ENCODE assay signal across 8 cellular contexts in the genomic region with DNA sequence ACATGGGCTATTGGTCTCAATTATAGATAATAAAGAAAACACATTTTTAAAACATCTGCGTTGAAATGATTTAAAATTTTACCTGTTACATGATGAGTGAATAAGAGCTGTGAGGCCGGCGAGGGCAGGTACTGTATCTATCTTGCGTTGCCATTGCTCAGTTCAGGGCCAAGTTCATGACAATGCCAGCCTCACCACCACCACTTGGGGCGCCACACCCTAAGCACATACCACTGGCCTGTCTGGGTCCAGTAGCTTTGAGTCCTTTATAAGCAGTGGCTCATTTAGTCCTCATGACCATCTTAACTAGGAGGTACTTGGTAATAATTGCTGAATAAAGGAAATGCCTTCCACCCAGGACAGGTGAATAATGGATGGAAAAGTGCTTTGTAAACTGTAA. TPM values are rescaled to one million over a fixed set of nuclear protein-coding genes. Genes with fewer than 3 reads are reported as not detected.
DNase-seq lines count a peak whose midpoint lies in the region; ATAC-seq and TF ChIP-seq lines count a peak whose summit lies in the region.

No MANE protein-coding gene starts in this region.

- no peak overlapping the region for H3K27ac Mint-ChIP-seq in activated naive CD8-positive, alpha-beta T cell treated with anti-CD3 and anti-CD28 coated beads, Interleukin-2, amount 50 U/mL, for 24 hours

- no peaks in the 10 kb centered on the region for H3K9me3 Mint-ChIP-seq in activated naive CD8-positive, alpha-beta T cell treated with anti-CD3 and anti-CD28 coated beads, Interleukin-2, amount 50 U/mL, for 24 hours

- no peak for TF ChIP-seq POLR2A in heart left ventricle (IDR thresholded peaks at IDR 0.05)

- no peaks in the 10 kb centered on the region for H3K27me3 ChIP-seq in heart left ventricle
- H3K27me3 ChIP-seq in lower lobe of right lung (ENCODE audit: low read depth) = no peaks in the 10 kb centered on the region

- no peaks in the 10 kb centered on the region for H3K36me3 Mint-ChIP-seq in activated naive CD8-positive, alpha-beta T cell treated with anti-CD3 and anti-CD28 coated beads, Interleukin-2, amount 50 U/mL, for 24 hours (ENCODE audit: low read depth)

- no peak for ATAC-seq in heart left ventricle
- ATAC-seq in Right ventricle myocardium inferior = no peak
- no peak for ATAC-seq in activated naive CD8-positive, alpha-beta T cell treated with anti-CD3 and anti-CD28 coated beads, Interleukin-2, amount 50 U/mL, for 24 hours
- ATAC-seq in lower lobe of right lung = peak; percentile 27 to 43
- no peak for ATAC-seq in GM21528 (IDR thresholded peaks at IDR 0.05; ENCODE audit: low FRiP score, unreplicated experiment)
- no peak for ATAC-seq in HG02870 (IDR thresholded peaks at IDR 0.05; ENCODE audit: unreplicated experiment)

- WGBS in heart left ventricle, 4 donors = 73 to 85% (median 78%) methylated on average over 5 of the region's 5 CpGs

- peaks cover 7% of the 10 kb centered on the region for H3K27me3 Mint-ChIP-seq in activated naive CD8-positive, alpha-beta T cell treated with anti-CD3 and anti-CD28 coated beads, Interleukin-2, amount 50 U/mL, for 24 hours

- no peaks in the 10 kb centered on the region for H3K36me3 ChIP-seq in heart left ventricle
- no peaks in the 10 kb centered on the region for H3K36me3 ChIP-seq in lower lobe of right lung

- H3K9me3 ChIP-seq in heart left ventricle (no peaks in the 10 kb centered on the region), lower lobe of right lung (no peaks in the 10 kb centered on the region)

- no peak for DNase-seq in heart left ventricle
- DNase-seq in Right ventricle myocardium inferior (ENCODE audit: missing footprints) = no peak
- DNase-seq in NCI-H526 (lab: John Stamatoyannopoulos, UW) = peak; percentile 27 to 57
- DNase-seq in activated naive CD8-positive, alpha-beta T cell treated with anti-CD3 and anti-CD28 coated beads, Interleukin-2, amount 50 U/mL, for 24 hours = peak; percentile 47
- peak; percentile 64 for DNase-seq in lower lobe of right lung
- DNase-seq in HK-2 (ENCODE audit: unreplicated experiment) = no peak

- H3K27ac ChIP-seq in heart left ventricle = no peak overlapping the region
- H3K27ac ChIP-seq in lower lobe of right lung = no peak overlapping the region

- H3K4me3 ChIP-seq in heart left ventricle = no peak overlapping the region
- H3K4me3 ChIP-seq in lower lobe of right lung = no peak overlapping the region

- intact Hi-C loops in heart left ventricle (cut with DNase I) (loop anchor here in 5 of 10 donors (2.0 to 10.0 kb wide), 6 partner anchors 93 to 491 kb away; no protein-coding TSS in a partner anchor), Right ventricle myocardium inferior (cut with DNase I) (no loop called here), lower lobe of right lung (cut with DNase I) (no loop called here)

- peaks cover 23% of the 10 kb centered on the region for H3K4me1 Mint-ChIP-seq in activated naive CD8-positive, alpha-beta T cell treated with anti-CD3 and anti-CD28 coated beads, Interleukin-2, amount 50 U/mL, for 24 hours

- H3K4me1 ChIP-seq in heart left ventricle (peaks cover 0 to 23% (median 4%) of the 10 kb centered on the region in 12 donors), lower lobe of right lung (peaks cover 16% of the 10 kb centered on the region)

- no peak overlapping the region for H3K4me3 Mint-ChIP-seq in activated naive CD8-positive, alpha-beta T cell treated with anti-CD3 and anti-CD28 coated beads, Interleukin-2, amount 50 U/mL, for 24 hours

- TF ChIP-seq CTCF in heart left ventricle (IDR thresholded peaks at IDR 0.05) = peak in 10 of 12 donors; percentile 25 to 54 (median 34)
- TF ChIP-seq CTCF in lower lobe of right lung (IDR thresholded peaks at IDR 0.05) = peak; percentile 49

RNA-seq across cellular contexts. Expression of a gene that starts 14.5 kb away (rescaled TPM):
- total RNA-seq in heart left ventricle (over 10,000 TPM in 7 of 9 donors, 1,000 to 10,000 TPM in 2; 6,950 to 16,840 (median 13,341) TPM), Right ventricle myocardium inferior (17,829 TPM), lower lobe of right lung (0.86 TPM)
- over 10,000 TPM in 1 of 2 donors, 1,000 to 10,000 TPM in 1; 6,181 to 16,360 TPM for polyA plus RNA-seq in heart left ventricle

RNA-seq across cellular contexts. Expression of a gene that starts 16.6 kb away (rescaled TPM):
- total RNA-seq in heart left ventricle (10 to 100 TPM in 3 of 9 donors, 1 to 10 TPM in 6; 3.3 to 55.8 (median 7.3) TPM), Right ventricle myocardium inferior (6.6 TPM), lower lobe of right lung (53.8 TPM)
- polyA plus RNA-seq in heart left ventricle = 1 to 10 TPM; 2.3 to 2.4 TPM

Comparison
In these comparisons a context has a peak if more than half of its experiments do, and no peak if none do; other contexts are left out.
1. ATAC-seq: peak in lower lobe of right lung (2 of 2); none in heart left ventricle (0 of 4), Right ventricle myocardium inferior (single experiment), activated naive CD8-positive, alpha-beta T cell treated with anti-CD3 and anti-CD28 coated beads, Interleukin-2, amount 50 U/mL, for 24 hours (single experiment), GM21528 (single experiment) and HG02870 (single experiment).
2. DNase-seq: peak in NCI-H526 (2 of 2), activated naive CD8-positive, alpha-beta T cell treated with anti-CD3 and anti-CD28 coated beads, Interleukin-2, amount 50 U/mL, for 24 hours (single experiment) and lower lobe of right lung (single experiment); none in heart left ventricle (0 of 5), Right ventricle myocardium inferior (single experiment) and HK-2 (single experiment).
3. RNA of a gene that starts 14.5 kb away (total RNA-seq): 17,829 TPM in Right ventricle myocardium inferior (single experiment) and 6,950 to 16,840 TPM in heart left ventricle; 0.86 TPM in lower lobe of right lung (single experiment); every median in the first group is over 1,000 times any median in the second.